In genomic region chr20:59668926-59669325, GRCh38 we compare ENCODE assay signal across 28 cellular contexts.
"Had no signal": no experiment of that assay in that cellular context is flagged by ENCODE, and none has a peak within 500 bp of the region (broad histone marks: within the 10 kb centered on the region; RNA-seq: fewer than 3 reads in every experiment).

No MANE protein-coding gene starts in this region.

- H3K4me1 ChIP-seq: foreskin keratinocyte, gastroesophageal sphincter, heart left ventricle, lower lobe of right lung, pancreas, suprapubic skin had no signal

- FAIRE-seq: pancreas had no signal

- H3K27ac ChIP-seq: epithelial cell of prostate, foreskin keratinocyte, gastroesophageal sphincter, heart left ventricle, hepatocyte, lower lobe of right lung, pancreas, suprapubic skin had no signal

- H3K27me3 ChIP-seq: dorsolateral prefrontal cortex, foreskin keratinocyte, hepatocyte, pancreas had no signal

- H3K4me1 Mint-ChIP-seq: endodermal cell; memory B cell; natural killer cell; stimulated activated naive CD8-positive, alpha-beta T cell treated with anti-CD3 and anti-CD28 coated beads, Interleukin-15, amount 100 ng/mL, for 72 hours had no signal

- H2AFZ ChIP-seq: hepatocyte had no signal

- H3K36me3 Mint-ChIP-seq: memory B cell, natural killer cell, type B pancreatic cell had no signal

- ATAC-seq: esophagus mucosa; foreskin keratinocyte; gastroesophageal sphincter; heart left ventricle; left cardiac atrium; left ventricle myocardium superior; lower lobe of right lung; natural killer cell; pancreas; sciatic nerve; stimulated activated naive CD8-positive, alpha-beta T cell treated with anti-CD3 and anti-CD28 coated beads, Interleukin-15, amount 100 ng/mL, for 72 hours had no signal

- H3K9me3 ChIP-seq: gastroesophageal sphincter, heart left ventricle, lower lobe of right lung, pancreas, suprapubic skin had no signal

- H3K36me3 ChIP-seq: gastroesophageal sphincter, heart left ventricle, lower lobe of right lung, pancreas, suprapubic skin had no signal

- H3K79me2 ChIP-seq: hepatocyte had no signal

- H3K4me2 ChIP-seq: hepatocyte, smooth muscle cell had no signal

- H3K4me3 ChIP-seq: dorsolateral prefrontal cortex, gastroesophageal sphincter, heart left ventricle, hepatocyte, lower lobe of right lung, pancreas, smooth muscle cell, suprapubic skin had no signal

- H3K27ac Mint-ChIP-seq: endodermal cell; memory B cell; natural killer cell; stimulated activated naive CD8-positive, alpha-beta T cell treated with anti-CD3 and anti-CD28 coated beads, Interleukin-15, amount 100 ng/mL, for 72 hours; type B pancreatic cell had no signal

- H3K4me3 Mint-ChIP-seq: endodermal cell; memory B cell; natural killer cell; stimulated activated naive CD8-positive, alpha-beta T cell treated with anti-CD3 and anti-CD28 coated beads, Interleukin-15, amount 100 ng/mL, for 72 hours; type B pancreatic cell had no signal

- H3K9me3 Mint-ChIP-seq: endodermal cell; memory B cell; natural killer cell; stimulated activated naive CD8-positive, alpha-beta T cell treated with anti-CD3 and anti-CD28 coated beads, Interleukin-15, amount 100 ng/mL, for 72 hours; type B pancreatic cell had no signal

- DNase-seq: cerebellar nuclear complex; effector CD8-positive, alpha-beta T cell; endodermal cell; foreskin keratinocyte; heart left ventricle; left cardiac atrium; left ventricle myocardium superior; lower lobe of right lung; natural killer cell; occipital lobe; pancreas; retina; stimulated activated CD4-positive, alpha-beta T cell treated with anti-CD3 and anti-CD28 coated beads, Interleukin-12 subunit alpha, Interleukin-12 subunit beta, amount 100 ng/mL, for 4 hours; stimulated activated CD4-positive, alpha-beta T cell treated with anti-CD3 and anti-CD28 coated beads, Interleukin-1b, Interleukin-23, amount 100 ng/mL, for 48 hours; stimulated activated CD4-positive, alpha-beta T cell treated with anti-CD3 and anti-CD28 coated beads, Interleukin-4, amount 100 ng/mL, for 1 hour; stimulated activated CD8-positive, alpha-beta memory T cell treated with anti-CD3 and anti-CD28 coated beads, Interleukin-4, amount 100 ng/mL, for 48 hours; stimulated activated naive CD4-positive, alpha-beta T cell; stimulated activated naive CD8-positive, alpha-beta T cell treated with anti-CD3 and anti-CD28 coated beads, Interleukin-15, amount 100 ng/mL, for 72 hours had no signal
